Comparison of ENCODE assay signal across 22 cellular contexts in the genomic region with DNA sequence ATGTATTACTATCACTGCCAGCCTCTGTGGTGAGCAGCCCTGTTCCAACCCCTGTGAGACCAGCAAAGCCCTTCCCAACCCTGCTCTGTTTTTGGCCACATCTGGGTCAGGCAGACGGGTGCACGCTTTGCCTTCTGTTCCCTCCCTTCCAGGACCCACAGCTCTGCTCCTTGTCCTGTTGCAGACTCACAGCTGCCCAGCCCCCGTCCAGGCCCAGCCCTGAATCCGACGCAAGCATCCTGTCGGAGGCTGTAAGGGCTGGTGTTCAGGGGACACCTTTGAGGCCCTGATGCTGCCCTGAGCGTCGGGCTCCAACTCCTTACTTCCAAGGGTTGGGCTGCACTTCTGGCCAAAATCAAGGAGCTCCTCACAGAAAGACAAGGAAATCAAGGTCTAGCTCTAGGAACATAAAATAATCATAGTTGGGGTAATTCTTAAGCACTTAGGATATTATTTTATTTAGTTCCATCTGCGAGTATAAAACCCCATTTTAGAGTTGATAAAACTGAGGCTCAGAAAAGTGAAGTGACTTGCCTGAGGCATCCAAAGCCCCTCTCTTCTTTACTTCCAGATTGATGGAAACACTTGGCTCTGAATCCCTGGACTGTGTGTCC. TPM values are rescaled to one million over a fixed set of nuclear protein-coding genes. Genes with fewer than 3 reads are reported as not detected.
A peak's percentile ranks its signal among the peaks of the same experiment; 100 is the strongest.
DNase-seq lines count a peak whose midpoint lies in the region; ATAC-seq, FAIRE-seq and TF ChIP-seq lines count a peak whose summit lies in the region.
"Had no signal": no experiment of that assay in that cellular context is flagged by ENCODE, and none has a peak within 500 bp of the region (broad histone marks: within the 10 kb centered on the region; RNA-seq: fewer than 3 reads in every experiment).

No MANE protein-coding gene starts in this region.

- H3K23me2 ChIP-seq in H9 (ENCODE audit: insufficient read length, low read depth, low read length, poor library complexity, severe bottlenecking): no peaks in the 10 kb centered on the region

- intact Hi-C loops in kidney (cut with DNase I) (no loop called here), spleen (cut with DNase I; ENCODE audit: low total_unique reads) (no loop called here)

- H3K27ac Mint-ChIP-seq in H9: no peak overlapping the region
- H3K27ac Mint-ChIP-seq in activated naive CD8-positive, alpha-beta T cell treated with anti-CD3 and anti-CD28 coated beads, Interleukin-2, amount 50 U/mL, for 24 hours: no peak overlapping the region

- H3K4me1 Mint-ChIP-seq in H9: peaks cover 26 to 29% of the 10 kb centered on the region in 2 experiments
- peaks cover 6% of the 10 kb centered on the region for H3K4me1 Mint-ChIP-seq in activated naive CD8-positive, alpha-beta T cell treated with anti-CD3 and anti-CD28 coated beads, Interleukin-2, amount 50 U/mL, for 24 hours

- H3K36me3 Mint-ChIP-seq in H9 (ENCODE audit: insufficient read depth in 1 of 3, low read depth in 3 of 3): no peaks in the 10 kb centered on the region; a peak in 1 of 7 replicates
- no peaks in the 10 kb centered on the region for H3K36me3 Mint-ChIP-seq in activated naive CD8-positive, alpha-beta T cell treated with anti-CD3 and anti-CD28 coated beads, Interleukin-2, amount 50 U/mL, for 24 hours (ENCODE audit: low read depth)
- H3K36me3 Mint-ChIP-seq: IgD-negative memory B cell had no signal

- H3K4me2 ChIP-seq in H9 (ENCODE audit: insufficient read depth, insufficient read length, low read length): no peak overlapping the region
- H3K4me2 ChIP-seq: PC-9 had no signal

- no peak overlapping the region for H2BK20ac ChIP-seq in H9 (ENCODE audit: low read depth, low read length, poor library complexity, severe bottlenecking)

- no peak overlapping the region for H4K8ac ChIP-seq in H9 (replicated peaks; ENCODE audit: insufficient read length, low read depth, low read length)

- H3K79me2 ChIP-seq in H9 (ENCODE audit: insufficient read depth, low read length): no peaks in the 10 kb centered on the region

- no peak overlapping the region for H2BK120ac ChIP-seq in H9 (ENCODE audit: low read depth, low read length, poor library complexity, severe bottlenecking)

- TF ChIP-seq POLR2A in spleen (IDR thresholded peaks at IDR 0.05): no peak

- H3K27me3 ChIP-seq in H9 (ENCODE audit: insufficient read depth, low read length): no peaks in the 10 kb centered on the region
- H3K27me3 ChIP-seq in spleen (replicated peaks in 1 of 7): peaks cover 0 to 71% (median 0%) of the 10 kb centered on the region in 7 donors

- no peak overlapping the region for H4K91ac ChIP-seq in H9 (ENCODE audit: insufficient read length, low read depth, low read length)

- H3K4me3 Mint-ChIP-seq in H9: no peak overlapping the region
- H3K4me3 Mint-ChIP-seq in activated naive CD8-positive, alpha-beta T cell treated with anti-CD3 and anti-CD28 coated beads, Interleukin-2, amount 50 U/mL, for 24 hours: no peak overlapping the region
- H3K4me3 Mint-ChIP-seq: IgD-negative memory B cell had no signal

- no peaks in the 10 kb centered on the region for H3K79me1 ChIP-seq in H9 (ENCODE audit: insufficient read depth, low read depth, low read length, poor library complexity, severe bottlenecking)

- DNase-seq in GM03348 (ENCODE audit: low spot score): peak; percentile 1
- peak; percentile 59 for DNase-seq in H9
- peak; percentile 20 for DNase-seq in kidney
- peak; percentile 14 for DNase-seq in spleen
- no peak for DNase-seq in activated naive CD8-positive, alpha-beta T cell treated with anti-CD3 and anti-CD28 coated beads, Interleukin-2, amount 50 U/mL, for 24 hours
- DNase-seq: C1 segment of cervical spinal cord, DMS79, Karpas-422, MG63, NCI-H1048, NCI-H1436, NCI-H1930, NCI-H345, NCI-H524 treated with DMSO at 0.1 percent for 48 hours, PC-9, SIG-M5 had no signal

- H4K5ac ChIP-seq in H9 (ENCODE audit: insufficient read length, low read depth, low read length): no peak overlapping the region

- H3K4me1 ChIP-seq in H9 (ENCODE audit: insufficient read depth, low read length) (no peaks in the 10 kb centered on the region), kidney (ENCODE audit: control insufficient read depth in 1 of 2, insufficient read depth in 1 of 2, low read depth in 1 of 2, low read length in 2 of 2) (no peaks in the 10 kb centered on the region), spleen (peaks cover 0 to 3% (median 0%) of the 10 kb centered on the region in 6 donors)

- H2BK12ac ChIP-seq in H9 (ENCODE audit: insufficient read length, low read depth, low read length): no peak overlapping the region

- no peaks in the 10 kb centered on the region for H3K9me3 Mint-ChIP-seq in H9
- H3K9me3 Mint-ChIP-seq in activated naive CD8-positive, alpha-beta T cell treated with anti-CD3 and anti-CD28 coated beads, Interleukin-2, amount 50 U/mL, for 24 hours: no peaks in the 10 kb centered on the region

- no peak for ATAC-seq in activated naive CD8-positive, alpha-beta T cell treated with anti-CD3 and anti-CD28 coated beads, Interleukin-2, amount 50 U/mL, for 24 hours
- ATAC-seq in HG03139 (IDR thresholded peaks at IDR 0.05; ENCODE audit: unreplicated experiment) (no peak), HG02678 (IDR thresholded peaks at IDR 0.05; ENCODE audit: unreplicated experiment) (no peak)

- no peak overlapping the region for H2AK5ac ChIP-seq in H9 (ENCODE audit: insufficient read length, low read length)

- no peak overlapping the region for H3K4me3 ChIP-seq in kidney (ENCODE audit: low read length in 2 of 2)
- no peak overlapping the region for H3K4me3 ChIP-seq in spleen
- H3K4me3 ChIP-seq: MG63, PC-9 had no signal

- no peak for FAIRE-seq in kidney (lab: Jason Lieb, UNC)
- FAIRE-seq: H54 had no signal

- H3K4ac ChIP-seq in H9 (ENCODE audit: low read depth, low read length): no peak overlapping the region

- H3K9me3 ChIP-seq in H9 (ENCODE audit: control insufficient read depth, low read depth, low read length) (no peaks in the 10 kb centered on the region), kidney (ENCODE audit: control insufficient read depth in 1 of 2, low read length in 2 of 2) (no peaks in the 10 kb centered on the region), spleen (no peaks in the 10 kb centered on the region)
- H3K9me3 ChIP-seq: MG63 had no signal

- H3K14ac ChIP-seq in H9 (ENCODE audit: insufficient read depth, low read length): peak overlapping the region; percentile 16; the same call in 1 of the 2 replicates

- H3T11ph ChIP-seq in H9 (ENCODE audit: low read length): no peak overlapping the region

- H3K27ac ChIP-seq in H9 (ENCODE audit: insufficient read length, low read depth, low read length) (no peak overlapping the region), kidney (ENCODE audit: low read depth in 2 of 2, low read length in 2 of 2) (no peak overlapping the region), spleen (no peak overlapping the region)
- H3K27ac ChIP-seq: HL-60, PC-9, RWPE1 had no signal

- WGBS in H9 (ENCODE audit: extremely low coverage, insufficient read length, low lambda C conversion rate): no CpG with 5 or more reads among the region's 9 CpGs
- WGBS in spleen, 5 donors: 62 to 84% (median 78%) methylated on average over 9 of the region's 9 CpGs

- no peaks in the 10 kb centered on the region for H3K36me3 ChIP-seq in kidney (ENCODE audit: control insufficient read depth in 1 of 2, insufficient read depth in 2 of 2, low read length in 2 of 2)
- H3K36me3 ChIP-seq in spleen: no peaks in the 10 kb centered on the region
- H3K36me3 ChIP-seq: MG63 had no signal

- H4K20me1 ChIP-seq in H9 (ENCODE audit: control insufficient read depth, insufficient read depth, insufficient read length): no peaks in the 10 kb centered on the region

- TF ChIP-seq CTCF in H9 (conservative IDR thresholded peaks at IDR 0.05): no peak
- TF ChIP-seq CTCF in kidney (IDR thresholded peaks at IDR 0.05; ENCODE audit: borderline replicate concordance, extremely low read depth, insufficient read depth): no peak
- no peak for TF ChIP-seq CTCF in spleen (IDR thresholded peaks at IDR 0.05 in 8 of 11, conservative IDR thresholded peaks at IDR 0.05 in 3 of 11)

- no peak overlapping the region for H3K56ac ChIP-seq in H9 (ENCODE audit: insufficient read length, low read depth, low read length)

- H2BK15ac ChIP-seq in H9 (ENCODE audit: low read depth, low read length): no peak overlapping the region

- H3K27me3 Mint-ChIP-seq in H9 (ENCODE audit: low read depth): peaks cover 13% of the 10 kb centered on the region
- H3K27me3 Mint-ChIP-seq in activated naive CD8-positive, alpha-beta T cell treated with anti-CD3 and anti-CD28 coated beads, Interleukin-2, amount 50 U/mL, for 24 hours: peaks cover 30% of the 10 kb centered on the region

- H3K9ac ChIP-seq in H9 (ENCODE audit: extremely low read depth, insufficient read length, low read length): no peak overlapping the region
- H3K9ac ChIP-seq in kidney (ENCODE audit: low read length in 2 of 2): no peak overlapping the region

- H3K23ac ChIP-seq in H9 (ENCODE audit: insufficient read length, low read depth, low read length): no peak overlapping the region

- no peak overlapping the region for H2BK5ac ChIP-seq in H9 (ENCODE audit: insufficient read length, low read length)

- peak overlapping the region; percentile 13 for H3K18ac ChIP-seq in H9 (ENCODE audit: insufficient read length, low read depth, low read length)

- no peak overlapping the region for H2AFZ ChIP-seq in H9 (ENCODE audit: low read length)
- H2AFZ ChIP-seq: PC-9 had no signal

RNA-seq across cellular contexts. Expression of gene SRCIN1, which starts 14.3 kb away (rescaled TPM):
- total RNA-seq in H9 (2021) (6.7 and 6.9 TPM in 2 replicates), kidney (6.1 TPM), spleen (1 to 10 TPM in 4 of 7 donors, under 1 TPM in 3; 0.32 to 3.5 (median 2.1) TPM)
- polyA plus RNA-seq in kidney (ENCODE audit: insufficient read depth, low read depth, low replicate concordance) (0.34 TPM), spleen (1 to 10 TPM in 1 of 3 donors, under 1 TPM in 2; 0.41 to 2.5 (median 0.98) TPM)
- polyA plus RNA-seq: IgD-negative memory B cell had no signal

RNA-seq across cellular contexts. Expression of gene EPOP, which starts 54.7 kb away (rescaled TPM):
- total RNA-seq in H9 (2021) (5.9 and 6.1 TPM in 2 replicates), kidney (1.3 TPM), spleen (1 to 10 TPM in 6 of 7 donors, under 1 TPM in 1; 0.51 to 6.4 (median 2.2) TPM)
- polyA plus RNA-seq in kidney (ENCODE audit: insufficient read depth, low read depth, low replicate concordance) (0.49 TPM), spleen (1 to 10 TPM; 1.5 to 3.5 (median 3.1) TPM)
- polyA plus RNA-seq: IgD-negative memory B cell had no signal
